Comparison of ENCODE assay signal across 8 cellular contexts in genomic region chr19:19203012-19203856, GRCh38. TPM values are rescaled to one million over a fixed set of nuclear protein-coding genes. Genes with fewer than 3 reads are reported as not detected.
DNase-seq lines count a peak whose midpoint lies in the region; ATAC-seq and TF ChIP-seq lines count a peak whose summit lies in the region.

TSS of gene NR2C2AP (minus strand) at chr19:19203414. CDS start at chr19:19203060, 354 bp downstream.

- no peak within 1 kb of the TSS for H2AFZ ChIP-seq in OCI-LY1 (ENCODE audit: low read length)

- H3K9ac ChIP-seq in HUES6 (ENCODE audit: low read length) (peak within 1 kb of the TSS; percentile 85), OCI-LY1 (ENCODE audit: low read length) (peak within 1 kb of the TSS; percentile 88), endocrine pancreas (ENCODE audit: control insufficient read depth, insufficient read depth, low read length) (peak within 1 kb of the TSS; percentile 85)

- TF ChIP-seq CTCF in OCI-LY1 (IDR thresholded peaks at IDR 0.05; ENCODE audit: low read length): no peak

- DNase-seq in C1 segment of cervical spinal cord (lab: John Stamatoyannopoulos, UW): peak; percentile 22 to 88 (median 78)
- DNase-seq in activated CD8-positive, alpha-beta memory T cell treated with anti-CD3 and anti-CD28 coated beads, Interleukin-2, amount 50 U/mL, for 24 hours (ENCODE audit: extremely low read depth): peak; percentile 85
- peak; percentile 96 for DNase-seq in mesenteric fat pad (ENCODE audit: low spot score)
- DNase-seq in stimulated activated CD8-positive, alpha-beta memory T cell treated with anti-CD3 and anti-CD28 coated beads, Interleukin-15, amount 100 ng/mL, for 1 hour (ENCODE audit: low read depth): peak; percentile 85

- H3K36me3 ChIP-seq in HUES6 (ENCODE audit: control insufficient read depth, insufficient read depth, low read length): peaks cover 31% of the 10 kb centered on the region
- H3K36me3 ChIP-seq in OCI-LY1 (ENCODE audit: insufficient read depth, low read length): peaks cover 24% of the 10 kb centered on the region
- no peaks in the 10 kb centered on the region for H3K36me3 ChIP-seq in endocrine pancreas (ENCODE audit: control insufficient read depth, insufficient read depth, low read length)

- peak; percentile 69 for ATAC-seq in GM19452 (IDR thresholded peaks at IDR 0.05; ENCODE audit: unreplicated experiment)

- H3K27ac ChIP-seq in HUES6 (ENCODE audit: low read depth, low read length) (no peak within 1 kb of the TSS), OCI-LY1 (ENCODE audit: low read depth, low read length, poor library complexity, severe bottlenecking) (peak within 1 kb of the TSS; percentile 19)

- 0 out of 2 replicates have a peak, but pooled peaks cover 6% of the 10 kb centered on the region for H3K79me2 ChIP-seq in OCI-LY1 (ENCODE audit: insufficient read depth, low read length)

- H3K4me3 ChIP-seq in HUES6 (ENCODE audit: low read depth, low read length) (peak within 1 kb of the TSS; percentile 82), OCI-LY1 (ENCODE audit: low read depth, low read length, poor library complexity, severe bottlenecking) (peak within 1 kb of the TSS; percentile 70), endocrine pancreas (ENCODE audit: control insufficient read depth, insufficient read depth, low read length) (peak within 1 kb of the TSS; percentile 44)

- H3K9me3 ChIP-seq in HUES6 (ENCODE audit: control insufficient read depth, insufficient read depth, low read depth, low read length): no peaks in the 10 kb centered on the region
- H3K9me3 ChIP-seq in OCI-LY1 (ENCODE audit: low read length): no peaks in the 10 kb centered on the region
- H3K9me3 ChIP-seq in endocrine pancreas (ENCODE audit: control insufficient read depth, low read length): no peaks in the 10 kb centered on the region

- no peaks in the 10 kb centered on the region for H3F3A ChIP-seq in OCI-LY1 (ENCODE audit: insufficient read depth, low read length)

- H3K4me2 ChIP-seq in OCI-LY1 (ENCODE audit: low read length): peak within 1 kb of the TSS; percentile 89

- H3K4me1 ChIP-seq in HUES6 (ENCODE audit: control insufficient read depth, insufficient read depth, low read length): peaks cover 4% of the 10 kb centered on the region; the same call in 1 of the 2 replicates
- H3K4me1 ChIP-seq in OCI-LY1 (ENCODE audit: insufficient read depth, low read length, severe bottlenecking): peaks cover 14% of the 10 kb centered on the region
- H3K4me1 ChIP-seq in endocrine pancreas (ENCODE audit: control insufficient read depth, insufficient read depth, low read length): no peaks in the 10 kb centered on the region

- H3K9me2 ChIP-seq in OCI-LY1 (ENCODE audit: low read depth, low read length): no peaks in the 10 kb centered on the region

- H4K20me1 ChIP-seq in OCI-LY1 (ENCODE audit: insufficient read depth, low read length): no peaks in the 10 kb centered on the region

- H3K27me3 ChIP-seq in HUES6 (ENCODE audit: control insufficient read depth, insufficient read depth, low read length): peaks cover 44% of the 10 kb centered on the region
- peaks cover 14% of the 10 kb centered on the region; the same call in 1 of the 2 replicates for H3K27me3 ChIP-seq in OCI-LY1 (ENCODE audit: insufficient read depth, low read length)
- no peaks in the 10 kb centered on the region for H3K27me3 ChIP-seq in endocrine pancreas (ENCODE audit: control insufficient read depth, insufficient read depth, low read length)

RNA-seq across cellular contexts. Expression of gene NR2C2AP, which starts in this region (rescaled TPM):
- 10.7 TPM for total RNA-seq in mesenteric fat pad
